22 cellular contexts compared by ENCODE assay signal in the genomic region with DNA sequence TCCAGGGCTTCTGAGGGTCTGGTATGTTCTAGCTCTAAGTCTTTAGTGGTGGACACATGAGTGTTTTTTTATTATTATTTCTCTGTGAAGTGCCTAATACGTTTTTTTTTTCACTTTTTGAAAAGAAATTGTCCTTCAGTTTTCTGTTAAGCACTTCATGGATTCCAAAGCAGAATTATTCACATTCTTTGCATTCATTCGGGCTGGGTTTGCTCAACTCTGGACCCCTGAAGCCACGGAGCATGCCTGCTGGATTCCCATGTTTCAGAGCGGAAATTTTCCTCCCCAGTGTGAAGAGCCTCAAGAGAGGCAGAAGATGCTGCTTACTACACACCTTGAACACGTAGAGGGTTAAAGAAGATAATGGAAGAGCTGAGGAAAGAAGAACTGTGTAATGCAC.
DNase-seq lines count a peak whose midpoint lies in the region; ATAC-seq, FAIRE-seq and TF ChIP-seq lines count a peak whose summit lies in the region.
"Had no signal": no experiment of that assay in that cellular context is flagged by ENCODE, and none has a peak within 500 bp of the region (broad histone marks: within the 10 kb centered on the region; RNA-seq: fewer than 3 reads in every experiment).

No MANE protein-coding gene starts in this region.

- in situ Hi-C loops in astrocyte of the spinal cord (cut with HindIII; ENCODE audit: low sequenced_read_pairs), result no loop called here

- H3K4me1 ChIP-seq in cardiac muscle cell (ENCODE audit: low read depth), result peaks cover 8% of the 10 kb centered on the region
- H3K4me1 ChIP-seq: Peyer's patch had no signal

- ATAC-seq in GM21529 (IDR thresholded peaks at IDR 0.05; ENCODE audit: unreplicated experiment), result no peak
- ATAC-seq: activated naive CD8-positive, alpha-beta T cell treated with anti-CD3 and anti-CD28 coated beads, Interleukin-2, amount 50 U/mL, for 24 hours; stimulated activated memory B cell treated with anti-CD40 and anti-IgM and Interleukin-4, amounts not matched to agents 10 μg/mL and 1 μg/mL and 100 μg/mL, for 72 hours had no signal

- H3K4me3 ChIP-seq in cardiac muscle cell, result no peak overlapping the region
- H3K4me3 ChIP-seq in astrocyte of the spinal cord (ENCODE audit: low read depth, low read length), result no peak overlapping the region
- H3K4me3 ChIP-seq: ovary, Peyer's patch had no signal

- no peak overlapping the region for H3K27ac ChIP-seq in cardiac muscle cell
- H3K27ac ChIP-seq: 22Rv1, ovary, Peyer's patch had no signal

- no peak for TF ChIP-seq CTCF in cardiac muscle cell (IDR thresholded peaks at IDR 0.05; ENCODE audit: low read depth, low read length)
- no peak for TF ChIP-seq CTCF in astrocyte of the spinal cord (IDR thresholded peaks at IDR 0.05; ENCODE audit: low read depth, low read length)

- no peaks in the 10 kb centered on the region for H3K27me3 ChIP-seq in cardiac muscle cell
- H3K27me3 ChIP-seq: ovary, Peyer's patch had no signal

- DNase-seq in cardiac muscle cell (ENCODE audit: low read depth in 1 of 2, low spot score in 1 of 2) (peak; percentile 30 to 56), cardiac septum (ENCODE audit: low spot score) (no peak), astrocyte of the spinal cord (ENCODE audit: low read depth, low spot score) (peak; percentile 15), islet precursor cell (peak; percentile 70), urothelium cell line (ENCODE audit: low spot score) (peak; percentile 14), NAMALWA (ENCODE audit: low spot score) (no peak), DMS53 treated with DMSO at 0.1 percent for 48 hours (lab: John Stamatoyannopoulos, UW; ENCODE audit: unreplicated experiment) (no peak)
- DNase-seq: activated CD4-positive, alpha-beta memory T cell treated with anti-CD3 and anti-CD28 coated beads, Interleukin-2, amount 10 ng/mL, durations not matched to agents 7 days and 5 days; activated naive CD8-positive, alpha-beta T cell treated with anti-CD3 and anti-CD28 coated beads, Interleukin-2, amount 50 U/mL, for 24 hours; activated T-cell treated with anti-CD3 and anti-CD28 coated beads, Interleukin-2, amount 50 U/mL, for 48 hours; CD4-positive, CD25-positive, alpha-beta regulatory T cell; head of caudate nucleus; Karpas-422; kidney; NCI-H1417; NCI-H82; ovary; Peyer's patch had no signal

- no peak for FAIRE-seq in urothelium cell line (lab: Jason Lieb, UNC)
- FAIRE-seq: colon, kidney had no signal

- H3K36me3 ChIP-seq in cardiac muscle cell, result no peaks in the 10 kb centered on the region
- H3K36me3 ChIP-seq: ovary, Peyer's patch had no signal

- intact Hi-C loops in cardiac septum (cut with DNase I), result no loop called here

- no peaks in the 10 kb centered on the region for H3K9me3 ChIP-seq in cardiac muscle cell (ENCODE audit: low read depth)
- H3K9me3 ChIP-seq: ovary, Peyer's patch had no signal

Comparison
In these comparisons a context has a peak if more than half of its experiments do, and no peak if none do; other contexts are left out.
1. DNase-seq: peak in cardiac muscle cell (2 of 2), astrocyte of the spinal cord (single experiment), islet precursor cell (single experiment) and urothelium cell line (single experiment); none in cardiac septum (single experiment), NAMALWA (single experiment) and DMS53 treated with DMSO at 0.1 percent for 48 hours (single experiment).